9 cellular contexts compared by ENCODE assay signal in the genomic region with DNA sequence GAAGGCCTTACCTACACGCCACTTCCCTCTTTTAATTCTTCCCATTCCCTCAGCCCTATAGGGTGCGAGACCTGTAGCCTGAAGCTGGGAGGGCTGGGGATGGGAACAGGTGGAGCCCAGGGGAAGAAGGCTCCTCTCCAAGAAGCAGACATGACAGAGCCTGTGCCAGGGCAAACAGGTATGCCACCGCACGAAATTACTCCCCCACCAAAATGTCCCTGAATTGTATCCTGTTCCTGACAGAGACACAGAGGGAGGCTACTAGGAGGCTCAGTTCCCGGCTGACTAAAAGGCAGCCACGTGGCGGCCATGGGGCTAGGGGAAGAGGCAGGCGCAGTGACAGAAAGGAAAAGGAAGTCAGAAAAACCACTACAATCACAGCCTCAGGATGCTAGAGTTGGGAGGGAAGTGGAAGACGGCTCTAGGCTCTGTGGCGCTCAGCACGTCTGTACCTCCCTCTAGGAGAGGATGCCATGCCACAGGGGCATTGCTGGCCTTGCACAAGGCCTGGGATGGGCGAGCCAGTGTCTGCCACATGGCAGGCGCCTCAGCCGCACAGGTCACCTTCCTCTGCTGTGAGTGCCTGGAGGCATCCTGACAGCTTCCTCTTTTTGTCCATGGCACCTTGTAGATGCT. TPM values are rescaled to one million over a fixed set of nuclear protein-coding genes. Genes with fewer than 3 reads are reported as not detected.
DNase-seq lines count a peak whose midpoint lies in the region; ATAC-seq, FAIRE-seq and TF ChIP-seq lines count a peak whose summit lies in the region.
"Had no signal": no experiment of that assay in that cellular context is flagged by ENCODE, and none has a peak within 500 bp of the region (broad histone marks: within the 10 kb centered on the region; RNA-seq: fewer than 3 reads in every experiment).

No MANE protein-coding gene starts in this region.

- peak in 5 of 6 experiments; percentile 2 to 66 (median 42) for DNase-seq in stimulated activated naive CD4-positive, alpha-beta T cell (lab: John Stamatoyannopoulos, UW)
- DNase-seq in stimulated activated naive CD4-positive, alpha-beta T cell treated with Interleukin-2 at 50 U/mL for 16 hours (lab: John Stamatoyannopoulos, UW): no peak
- DNase-seq in activated naive CD4-positive, alpha-beta T cell treated with Interleukin-2 at 50 U/mL for 16 hours: peak; percentile 33
- DNase-seq in kidney (peak; percentile 70), NCI-H2081 (lab: John Stamatoyannopoulos, UW) (no peak)
- no peak for DNase-seq in activated CD4-positive, CD25-positive, alpha-beta regulatory T cell (lab: John Stamatoyannopoulos, UW)

- H3K36me3 ChIP-seq in kidney (ENCODE audit: control insufficient read depth in 1 of 2, insufficient read depth in 2 of 2, low read length in 2 of 2): peaks cover 0 to 4% of the 10 kb centered on the region in 2 donors

- peak overlapping the region in 1 of 2 donors; percentile 67 for H3K27ac ChIP-seq in kidney (ENCODE audit: low read depth in 2 of 2, low read length in 2 of 2)

- no peaks in the 10 kb centered on the region for H3K9me3 ChIP-seq in kidney (ENCODE audit: control insufficient read depth in 1 of 2, low read length in 2 of 2)

- ATAC-seq in HG02610 (IDR thresholded peaks at IDR 0.05; ENCODE audit: unreplicated experiment): no peak
- no peak for ATAC-seq in HG02571 (IDR thresholded peaks at IDR 0.05; ENCODE audit: unreplicated experiment)

- no peak overlapping the region for H3K4me3 ChIP-seq in kidney (ENCODE audit: low read length in 2 of 2)

- TF ChIP-seq CTCF in kidney (IDR thresholded peaks at IDR 0.05; ENCODE audit: borderline replicate concordance, extremely low read depth, insufficient read depth): no peak

- H3K4me1 ChIP-seq in kidney (ENCODE audit: control insufficient read depth in 1 of 2, insufficient read depth in 1 of 2, low read depth in 1 of 2, low read length in 2 of 2): peaks cover 13 to 46% of the 10 kb centered on the region in 2 donors

- FAIRE-seq in kidney (lab: Jason Lieb, UNC): no peak

- intact Hi-C loops in kidney (cut with DNase I): no loop called here

- H3K9ac ChIP-seq in kidney (ENCODE audit: low read length in 2 of 2): peak overlapping the region in 1 of 2 donors; percentile 19

RNA-seq across cellular contexts. Expression of a gene that starts 27.7 kb away (rescaled TPM):
- 50.7 TPM for total RNA-seq in kidney
- polyA plus RNA-seq in kidney (ENCODE audit: insufficient read depth, low read depth, low replicate concordance): 51.0 TPM

RNA-seq across cellular contexts. Expression of a gene that starts 39.5 kb away (rescaled TPM):
- not detected for total RNA-seq in kidney
- 0.39 TPM for polyA plus RNA-seq in kidney (ENCODE audit: insufficient read depth, low read depth, low replicate concordance)
- polyA plus RNA-seq: AG04450 had no signal

Comparison
In these comparisons a context has a peak if more than half of its experiments do, and no peak if none do; other contexts are left out.
1. DNase-seq: peak in stimulated activated naive CD4-positive, alpha-beta T cell (5 of 6), activated naive CD4-positive, alpha-beta T cell treated with Interleukin-2 at 50 U/mL for 16 hours (single experiment) and kidney (single experiment); none in stimulated activated naive CD4-positive, alpha-beta T cell treated with Interleukin-2 at 50 U/mL for 16 hours (single experiment), activated CD4-positive, CD25-positive, alpha-beta regulatory T cell (0 of 4) and NCI-H2081 (0 of 2).